In genomic region chr18:31417850-31418249, GRCh38 we compare ENCODE assay signal across 36 cellular contexts. TPM values are rescaled to one million over a fixed set of nuclear protein-coding genes. Genes with fewer than 3 reads are reported as not detected.
"Had no signal": no experiment of that assay in that cellular context is flagged by ENCODE, and none has a peak within 500 bp of the region (broad histone marks: within the 10 kb centered on the region; RNA-seq: fewer than 3 reads in every experiment).

No MANE protein-coding gene starts in this region.

- H3K4me3 ChIP-seq: psoas muscle, skin epidermis, smooth muscle cell, spleen, stomach, thoracic aorta, thyroid gland, tibial nerve, upper lobe of left lung, vagina had no signal

- H3K36me3 ChIP-seq: neutrophil, spleen, stomach, thoracic aorta, thyroid gland, tibial nerve, upper lobe of left lung, vagina had no signal

- H3K4me1 ChIP-seq: parathyroid adenoma, psoas muscle, spleen, stomach, thyroid gland, tibial nerve, upper lobe of left lung, vagina had no signal

- DNase-seq: naive B cell; naive thymus-derived CD8-positive, alpha-beta T cell; nephron progenitor cell; nucleus accumbens; posterior cingulate gyrus; psoas muscle; right cardiac atrium; spleen; stimulated activated CD4-positive, alpha-beta T cell treated with anti-CD3 and anti-CD28 coated beads, Interleukin-12 subunit alpha, Interleukin-12 subunit beta, amount 100 ng/mL, for 4 hours; stimulated activated CD4-positive, alpha-beta T cell treated with anti-CD3 and anti-CD28 coated beads, Interleukin-1b, Interleukin-23, amount 100 ng/mL, for 48 hours; stimulated activated CD4-positive, alpha-beta T cell treated with anti-CD3 and anti-CD28 coated beads, Interleukin-4, amount 100 ng/mL, for 1 hour; stimulated activated naive B cell treated with anti-CD40 and anti-IgM and Interleukin-4, amounts not matched to agents 10 μg/mL and 1 μg/mL and 100 μg/mL, for 72 hours; stimulated activated naive CD4-positive, alpha-beta T cell treated with Interleukin-2 at 50 U/mL for 16 hours; stomach; thyroid gland; trophoblast cell; upper lobe of left lung had no signal

- H3K9ac ChIP-seq: parathyroid adenoma had no signal

- H3K4me2 ChIP-seq: smooth muscle cell had no signal

- H3K79me2 ChIP-seq: parathyroid adenoma had no signal

- H3K27me3 ChIP-seq: neutrophil, spleen, stomach, thyroid gland, tibial nerve, upper lobe of left lung, vagina had no signal

- H2AFZ ChIP-seq: parathyroid adenoma had no signal

- H3K9me3 ChIP-seq: neutrophil, psoas muscle, stomach, thoracic aorta, thyroid gland, tibial nerve, upper lobe of left lung, vagina had no signal

- ATAC-seq: naive thymus-derived CD8-positive, alpha-beta T cell; natural killer cell treated with Interleukin-12 subunit alpha and Interleukin-12 subunit beta and Interleukin-15 and Interleukin-18, amount 100 ng/mL, for 72 hours; psoas muscle; right cardiac atrium; sciatic nerve; stimulated activated effector memory CD8-positive, alpha-beta T cell treated with anti-CD3 and anti-CD28 coated beads, Interleukin-12 subunit alpha, Interleukin-12 subunit beta, amount 100 ng/mL, for 72 hours; stimulated activated naive B cell treated with anti-CD40 and anti-IgM and Interleukin-4, amounts not matched to agents 10 μg/mL and 1 μg/mL and 100 μg/mL, for 72 hours had no signal

- H3K27ac ChIP-seq: neutrophil, parathyroid adenoma, psoas muscle, skin epidermis, spleen, stomach, thoracic aorta, thyroid gland, tibial nerve, upper lobe of left lung, vagina had no signal

- FAIRE-seq: urothelium cell line had no signal

RNA-seq across cellular contexts. Expression of gene DSG3, which starts 29.7 kb away (rescaled TPM):
- total RNA-seq: naive thymus-derived CD8-positive, alpha-beta T cell; natural killer cell treated with Interleukin-12 subunit alpha and Interleukin-12 subunit beta and Interleukin-15 and Interleukin-18, amount 100 ng/mL, for 72 hours; neural crest cell; omental fat pad; osteocyte; progenitor cell of endocrine pancreas; right cardiac atrium; sciatic nerve; spleen; subcutaneous adipose tissue; tibial nerve; upper lobe of left lung had no signal
- polyA plus RNA-seq: naive thymus-derived CD8-positive, alpha-beta T cell; right cardiac atrium had no signal

RNA-seq across cellular contexts. Expression of gene DSG4, which starts 41.3 kb away (rescaled TPM):
- total RNA-seq: naive thymus-derived CD8-positive, alpha-beta T cell; natural killer cell treated with Interleukin-12 subunit alpha and Interleukin-12 subunit beta and Interleukin-15 and Interleukin-18, amount 100 ng/mL, for 72 hours; neural crest cell; osteocyte; progenitor cell of endocrine pancreas; psoas muscle; renal cortical epithelial cell; right cardiac atrium; sciatic nerve; spleen; subcutaneous adipose tissue; temporal lobe; thoracic aorta; thyroid gland; tibial nerve; upper lobe of left lung; ureter; vagina had no signal
- polyA plus RNA-seq: naive thymus-derived CD8-positive, alpha-beta T cell; psoas muscle; right cardiac atrium; smooth muscle cell; spleen had no signal
